Comparison of ENCODE assay signal across 8 cellular contexts in genomic region chr6:158910484-158911075, GRCh38.
A peak's percentile ranks its signal among the peaks of the same experiment; 100 is the strongest.
DNase-seq lines count a peak whose midpoint lies in the region; ATAC-seq and TF ChIP-seq lines count a peak whose summit lies in the region.

No MANE protein-coding gene starts in this region.

- H3K27ac Mint-ChIP-seq in activated CD8-positive, alpha-beta memory T cell treated with anti-CD3 and anti-CD28 coated beads, Interleukin-2, amount 10 ng/mL, durations not matched to agents 7 days and 5 days, result peak overlapping the region; percentile 29

- DNase-seq in activated CD8-positive, alpha-beta memory T cell treated with anti-CD3 and anti-CD28 coated beads, Interleukin-2, amount 10 ng/mL, durations not matched to agents 7 days and 5 days, result no peak
- DNase-seq in activated CD8-positive, alpha-beta memory T cell treated with anti-CD3 and anti-CD28 coated beads, Interleukin-2, amount 50 U/mL, for 4 hours, result no peak
- DNase-seq in ecto neural progenitor cell (ENCODE audit: low spot score), result peak; percentile 68
- no peak for DNase-seq in retinal pigment epithelial cell (ENCODE audit: low read depth)
- no peak for DNase-seq in left lobe of liver (ENCODE audit: low spot score)
- no peak for DNase-seq in activated CD4-positive, alpha-beta T cell treated with anti-CD3 and anti-CD28 coated beads, Interleukin-2, amount 50 U/mL, for 48 hours
- DNase-seq in NCI-H524 treated with DMSO at 0.1 percent for 48 hours (lab: John Stamatoyannopoulos, UW), result no peak

- no peaks in the 10 kb centered on the region for H3K36me3 ChIP-seq in HUES48 (ENCODE audit: control insufficient read depth, insufficient read depth, low read length)

- H3K4me1 ChIP-seq in HUES48 (ENCODE audit: control insufficient read depth, insufficient read depth, low read length), result peaks cover 34% of the 10 kb centered on the region

- peaks cover 2% of the 10 kb centered on the region for H3K36me3 Mint-ChIP-seq in activated CD8-positive, alpha-beta memory T cell treated with anti-CD3 and anti-CD28 coated beads, Interleukin-2, amount 10 ng/mL, durations not matched to agents 7 days and 5 days

- H3K4me3 ChIP-seq in HUES48 (ENCODE audit: low read depth, low read length) (peak overlapping the region; percentile 42), retinal pigment epithelial cell (ENCODE audit: low read length) (peak overlapping the region; percentile 1)

- peaks cover 11% of the 10 kb centered on the region for H3K9me3 Mint-ChIP-seq in activated CD8-positive, alpha-beta memory T cell treated with anti-CD3 and anti-CD28 coated beads, Interleukin-2, amount 10 ng/mL, durations not matched to agents 7 days and 5 days (ENCODE audit: low read depth)

- no peaks in the 10 kb centered on the region for H3K27me3 ChIP-seq in HUES48 (ENCODE audit: control insufficient read depth, insufficient read depth, low read length)

- H3K4me1 Mint-ChIP-seq in activated CD8-positive, alpha-beta memory T cell treated with anti-CD3 and anti-CD28 coated beads, Interleukin-2, amount 10 ng/mL, durations not matched to agents 7 days and 5 days, result peaks cover 28% of the 10 kb centered on the region

- H3K4me3 Mint-ChIP-seq in activated CD8-positive, alpha-beta memory T cell treated with anti-CD3 and anti-CD28 coated beads, Interleukin-2, amount 10 ng/mL, durations not matched to agents 7 days and 5 days, result peak overlapping the region; percentile 17

- CTCF ChIA-PET in activated CD8-positive, alpha-beta memory T cell treated with anti-CD3 and anti-CD28 coated beads, Interleukin-2, amount 10 ng/mL, durations not matched to agents 7 days and 5 days (lab: Charles Lee), result interaction anchor here (1.4 to 1.6 kb wide), 2 partner anchors 90 to 118 kb away, joined by 3 to 4 read pairs; no protein-coding TSS in a partner anchor

- H3K27ac ChIP-seq in HUES48 (ENCODE audit: low read depth, low read length), result peak overlapping the region; percentile 94

- H3K9ac ChIP-seq in HUES48 (ENCODE audit: low read depth, low read length), result peak overlapping the region; percentile 70

- H3K9me3 ChIP-seq in HUES48 (ENCODE audit: control insufficient read depth, insufficient read depth, low read length), result peaks cover 11% of the 10 kb centered on the region

- peak; percentile 37 for ATAC-seq in activated CD8-positive, alpha-beta memory T cell treated with anti-CD3 and anti-CD28 coated beads, Interleukin-2, amount 10 ng/mL, durations not matched to agents 7 days and 5 days
- no peak for ATAC-seq in left lobe of liver

- TF ChIP-seq CTCF in retinal pigment epithelial cell (conservative IDR thresholded peaks at IDR 0.05; ENCODE audit: low read depth, low read length), result no peak

- H3K27me3 Mint-ChIP-seq in activated CD8-positive, alpha-beta memory T cell treated with anti-CD3 and anti-CD28 coated beads, Interleukin-2, amount 10 ng/mL, durations not matched to agents 7 days and 5 days, result no peaks in the 10 kb centered on the region
